Comparison of ENCODE assay signal across 22 cellular contexts in the genomic region with DNA sequence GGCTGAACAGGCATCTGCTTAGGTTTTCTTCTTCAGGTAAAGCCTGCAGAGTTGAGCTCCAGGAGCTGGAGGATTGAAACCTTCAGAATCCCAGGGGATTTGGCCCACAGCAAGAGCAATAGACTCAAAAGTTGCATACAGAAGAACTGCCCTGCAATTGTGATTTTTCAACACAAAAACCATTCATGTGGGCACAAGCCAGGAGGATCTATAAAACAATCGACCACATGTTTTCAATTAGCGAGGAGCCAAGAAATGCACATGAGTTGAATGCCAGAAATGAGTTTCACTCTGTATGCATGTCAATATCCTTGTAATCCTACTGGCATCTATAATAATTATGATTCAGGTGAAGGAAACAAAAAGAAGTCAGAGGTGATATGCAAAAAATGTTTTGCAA.
DNase-seq lines count a peak whose midpoint lies in the region; ATAC-seq lines count a peak whose summit lies in the region.
"Had no signal": no experiment of that assay in that cellular context is flagged by ENCODE, and none has a peak within 500 bp of the region (broad histone marks: within the 10 kb centered on the region; RNA-seq: fewer than 3 reads in every experiment).

No MANE protein-coding gene starts in this region.

- no peak for ATAC-seq in HG02610 (IDR thresholded peaks at IDR 0.05; ENCODE audit: unreplicated experiment)
- ATAC-seq: heart left ventricle had no signal

- DNase-seq in NCI-H2171 treated with DMSO at 0.1 percent for 48 hours (lab: John Stamatoyannopoulos, UW), result peak; percentile 21
- DNase-seq in NCI-H2171 (lab: John Stamatoyannopoulos, UW), result no peak
- peak; percentile 82 for DNase-seq in NCI-H69 (lab: John Stamatoyannopoulos, UW)
- DNase-seq in fibroblast of gingiva (ENCODE audit: low read depth), result peak; percentile 83
- DNase-seq in NCI-H1417 (lab: John Stamatoyannopoulos, UW), result no peak
- no peak for DNase-seq in cerebellar cortex (ENCODE audit: low spot score)
- no peak for DNase-seq in HuH-7.5 (ENCODE audit: low spot score)
- DNase-seq: 8988T; activated CD4-positive, CD25-positive, alpha-beta regulatory T cell treated with anti-CD3 and anti-CD28 coated beads, Interleukin-2, amount 50 U/mL, for 72 hours; activated CD8-positive, alpha-beta memory T cell treated with anti-CD3 and anti-CD28 coated beads for 24 hours; activated naive CD4-positive, alpha-beta T cell; activated T-cell treated with anti-CD3 and anti-CD28 coated beads, Interleukin-2, amount 50 U/mL, for 48 hours; adrenal gland; DMS79 treated with DMSO at 0.1 percent for 48 hours; H7; heart left ventricle; kidney glomerular epithelial cell; NCI-H1092 treated with DMSO at 0.1 percent for 48 hours; NCI-H1930; SJCRH30; trophoblast cell had no signal

Comparison
In these comparisons a context has a peak if more than half of its experiments do, and no peak if none do; other contexts are left out.
1. DNase-seq: peak in NCI-H2171 treated with DMSO at 0.1 percent for 48 hours (single experiment), NCI-H69 (single experiment) and fibroblast of gingiva (single experiment); none in NCI-H2171 (single experiment), NCI-H1417 (0 of 3), cerebellar cortex (single experiment) and HuH-7.5 (single experiment).